ENCODE assay signal across 11 cellular contexts in the genomic region with DNA sequence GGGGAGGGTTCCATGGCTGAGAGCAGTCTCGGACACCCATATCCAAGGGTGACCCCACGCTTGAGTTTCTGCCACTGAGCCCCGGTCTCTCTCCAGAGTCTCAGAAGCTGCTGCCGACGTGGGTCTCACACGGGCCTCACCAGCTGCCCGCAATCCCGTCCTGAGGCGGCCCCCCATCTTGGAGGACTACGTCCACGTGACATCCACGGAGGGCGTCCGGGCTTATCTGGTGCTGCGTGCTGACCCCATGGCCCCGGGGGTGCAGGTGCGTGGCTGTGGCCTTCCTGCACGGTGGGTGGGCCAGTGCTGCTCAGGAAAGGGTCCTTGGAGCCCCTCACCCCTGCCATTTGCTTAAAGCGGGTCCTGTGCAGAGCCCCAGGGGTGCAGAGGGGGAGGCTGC. TPM values are rescaled to one million over a fixed set of nuclear protein-coding genes. Genes with fewer than 3 reads are reported as not detected.
DNase-seq lines count a peak whose midpoint lies in the region; ATAC-seq and TF ChIP-seq lines count a peak whose summit lies in the region.
"Had no signal": no experiment of that assay in that cellular context is flagged by ENCODE, and none has a peak within 500 bp of the region (broad histone marks: within the 10 kb centered on the region; RNA-seq: fewer than 3 reads in every experiment).

No MANE protein-coding gene starts in this region.

- H3K27me3 ChIP-seq in GM23338 (ENCODE audit: insufficient read depth) (no peaks in the 10 kb centered on the region), RWPE2 (ENCODE audit: insufficient read depth, poor library complexity, severe bottlenecking) (no peaks in the 10 kb centered on the region), right cardiac atrium (ENCODE audit: control insufficient read depth, insufficient read depth) (no peaks in the 10 kb centered on the region)
- H3K27me3 ChIP-seq: testis had no signal

- peak overlapping the region; percentile 78; the same call in 2 of the 3 replicates for H3K4me3 Mint-ChIP-seq in GM23338

- H3F3A ChIP-seq in GM23338 (replicated peaks; ENCODE audit: low read depth): no peaks in the 10 kb centered on the region

- H3K4me1 ChIP-seq in GM23338 (ENCODE audit: insufficient read depth) (no peaks in the 10 kb centered on the region), RWPE2 (ENCODE audit: insufficient read depth, poor library complexity, severe bottlenecking) (no peaks in the 10 kb centered on the region), right cardiac atrium (ENCODE audit: control insufficient read depth, insufficient read depth, low read length) (peaks cover 4% of the 10 kb centered on the region)

- DNase-seq in GM23338 (ENCODE audit: low spot score) (no peak), RWPE2 (ENCODE audit: low spot score) (no peak), epithelial cell of proximal tubule (ENCODE audit: low read depth) (no peak), skeletal muscle cell (ENCODE audit: low read depth) (no peak), midbrain (lab: John Stamatoyannopoulos, UW) (no peak), right cardiac atrium (no peak)
- no peak for DNase-seq in stimulated activated CD4-positive, alpha-beta T cell treated with anti-CD3 and anti-CD28 coated beads, Interleukin-15, amount 100 ng/mL, for 24 hours
- DNase-seq: activated naive CD4-positive, alpha-beta T cell; retina; testis had no signal

- H3K4me3 ChIP-seq in GM23338: peak overlapping the region; percentile 83
- H3K4me3 ChIP-seq in RWPE2 (ENCODE audit: severe bottlenecking): peak overlapping the region; percentile 93
- H3K4me3 ChIP-seq in epithelial cell of proximal tubule (ENCODE audit: low read depth, low read length): peak overlapping the region; percentile 81
- peak overlapping the region; percentile 84 for H3K4me3 ChIP-seq in skeletal muscle cell (ENCODE audit: low read depth, low read length)
- H3K4me3 ChIP-seq in right cardiac atrium (ENCODE audit: low read length): no peak overlapping the region

- 87% methylated on average over 19 of the region's 19 CpGs for WGBS in right cardiac atrium

- H3K36me3 ChIP-seq in GM23338 (ENCODE audit: insufficient read depth): no peaks in the 10 kb centered on the region; the same call in 1 of the 2 replicates
- peaks cover 50% of the 10 kb centered on the region for H3K36me3 ChIP-seq in RWPE2 (ENCODE audit: low read depth)

- peaks cover 17% of the 10 kb centered on the region for H3K36me3 Mint-ChIP-seq in GM23338 (ENCODE audit: low read depth)

- TF ChIP-seq CTCF in GM23338 (conservative IDR thresholded peaks at IDR 0.05; ENCODE audit: low read depth in 2 of 2): no peak
- no peak for TF ChIP-seq CTCF in RWPE2 (IDR thresholded peaks at IDR 0.05; ENCODE audit: poor library complexity, severe bottlenecking)
- no peak for TF ChIP-seq CTCF in epithelial cell of proximal tubule (conservative IDR thresholded peaks at IDR 0.05; ENCODE audit: low read depth, low read length)

- no peaks in the 10 kb centered on the region for H3K9me2 ChIP-seq in GM23338 (ENCODE audit: insufficient read depth)

- H3K9me3 ChIP-seq in RWPE2 (ENCODE audit: severe bottlenecking): no peaks in the 10 kb centered on the region
- H3K9me3 ChIP-seq in right cardiac atrium (ENCODE audit: control insufficient read depth, low read length): no peaks in the 10 kb centered on the region
- H3K9me3 ChIP-seq: testis had no signal

- H2AFZ ChIP-seq in GM23338: no peak overlapping the region

- intact Hi-C loops in right cardiac atrium (cut with DNase I): loop anchor here in 3 of 4 donors (5.0 to 10.0 kb wide), 2 partner anchors 75 to 77 kb away; partner anchors contain the start of gene METRN (in 1 of the 3)

- H3K27ac Mint-ChIP-seq in GM23338: no peak overlapping the region

- peaks cover 17% of the 10 kb centered on the region for H3K27me3 Mint-ChIP-seq in GM23338 (ENCODE audit: insufficient read depth, low read depth, poor library complexity)

- H3K9me3 Mint-ChIP-seq in GM23338: no peaks in the 10 kb centered on the region; the same call in 2 of the 3 replicates

- peaks cover 11% of the 10 kb centered on the region; the same call in 1 of the 2 replicates for H3K79me2 ChIP-seq in GM23338 (replicated peaks; ENCODE audit: insufficient read depth)

- peaks cover 10% of the 10 kb centered on the region for H4K20me1 ChIP-seq in GM23338 (replicated peaks; ENCODE audit: insufficient read depth)

- H3K4me1 Mint-ChIP-seq in GM23338: no peaks in the 10 kb centered on the region

- H3K4me2 ChIP-seq in GM23338: peak overlapping the region; percentile 88

- H3K27ac ChIP-seq in GM23338 (ENCODE audit: low read depth) (no peak overlapping the region), RWPE2 (ENCODE audit: poor library complexity, severe bottlenecking) (no peak overlapping the region), right cardiac atrium (ENCODE audit: low read length) (no peak overlapping the region)
- H3K27ac ChIP-seq: testis had no signal

- ATAC-seq in GM23338 (no peak), RWPE2 (ENCODE audit: low read depth) (no peak), right cardiac atrium (no peak)

TF ChIP-seq in GM23338, 12 proteins besides CTCF, POLR2A, EP300 and RAD21 (continues in another document):
- TF ChIP-seq POLR2AphosphoS5 (IDR thresholded peaks at IDR 0.05; ENCODE audit: low read depth) (no peak), JUNB (IDR thresholded peaks at IDR 0.05; ENCODE audit: unreplicated experiment) (no peak), ZNF114 (CRISPR knock-in tag; IDR thresholded peaks at IDR 0.05) (no peak), STAT1 (IDR thresholded peaks at IDR 0.05; ENCODE audit: unreplicated experiment) (no peak), NANOG (IDR thresholded peaks at IDR 0.05; ENCODE audit: borderline replicate concordance) (no peak), EZH2 (IDR thresholded peaks at IDR 0.05; ENCODE audit: low read depth, unreplicated experiment) (no peak), CREB1 (CRISPR knock-in tag; IDR thresholded peaks at IDR 0.05; ENCODE audit: low read depth) (no peak)

RNA-seq across cellular contexts. Expression of gene CHTF18, which starts 1.0 kb away (rescaled TPM):
- 108 and 129 TPM in 2 replicates for total RNA-seq in GM23338 (2014; rRNA removed; shearing (Covaris generic))
- 61.3 and 69.2 TPM in 2 replicates for polyA plus RNA-seq in GM23338 (2016; fragmentation: Nextera tagmentation; extraction: Ambion mirVana)
- total RNA-seq in epithelial cell of proximal tubule: 41.0 and 49.7 TPM in 2 replicates
- 1 to 10 TPM; 4.0 to 6.9 (median 4.9) TPM for total RNA-seq in right cardiac atrium
- 3.4 TPM for polyA plus RNA-seq in right cardiac atrium

RNA-seq across cellular contexts. Expression of gene RPUSD1, which starts 1.3 kb away (rescaled TPM):
- total RNA-seq in GM23338 (2014; rRNA removed; shearing (Covaris generic)): 41.9 and 79.5 TPM in 2 replicates
- polyA plus RNA-seq in GM23338 (2016; fragmentation: Nextera tagmentation; extraction: Ambion mirVana) (19.1 and 20.7 TPM in 2 replicates), right cardiac atrium (11.5 TPM)
- total RNA-seq in epithelial cell of proximal tubule (31.0 and 82.5 TPM in 2 replicates), right cardiac atrium (10 to 100 TPM in 2 of 4 donors, 1 to 10 TPM in 2; 9.3 to 11.8 (median 9.9) TPM)

RNA-seq across cellular contexts. Expression of gene GNG13, which starts 11.1 kb away (rescaled TPM):
- total RNA-seq in GM23338 (2014; rRNA removed; shearing (Covaris generic)): not detected in 2 replicates
- 0.29 and 0.30 TPM in 2 replicates for polyA plus RNA-seq in GM23338 (2016; fragmentation: Nextera tagmentation; extraction: Ambion mirVana)
- total RNA-seq in epithelial cell of proximal tubule: not detected in 2 replicates
- not detected for total RNA-seq in right cardiac atrium
- polyA plus RNA-seq in right cardiac atrium: not detected
- total RNA-seq: frontal cortex, testis had no signal

RNA-seq across cellular contexts. Expression of gene MSLN, which starts 28.9 kb away (rescaled TPM):
- 0.10 TPM in 1 of 2 replicates, not detected in the other for total RNA-seq in GM23338 (2014; rRNA removed; shearing (Covaris generic))
- not detected in 2 replicates for polyA plus RNA-seq in GM23338 (2016; fragmentation: Nextera tagmentation; extraction: Ambion mirVana)
- 8.2 and 29.7 TPM in 2 replicates for total RNA-seq in epithelial cell of proximal tubule
- total RNA-seq in right cardiac atrium: 1 to 10 TPM in 2 of 4 donors, under 1 TPM in 1, not detected in 1; 0.92 to 3.1 (median 1.0) TPM
- not detected for polyA plus RNA-seq in right cardiac atrium
- total RNA-seq: frontal cortex had no signal

RNA-seq across cellular contexts. Expression of gene CIAO3, which starts 48.7 kb away (rescaled TPM):
- total RNA-seq in GM23338 (2014; rRNA removed; shearing (Covaris generic)): 19.2 and 42.3 TPM in 2 replicates
- polyA plus RNA-seq in GM23338 (2016; fragmentation: Nextera tagmentation; extraction: Ambion mirVana): 13.0 and 15.4 TPM in 2 replicates
- 19.3 and 31.4 TPM in 2 replicates for total RNA-seq in epithelial cell of proximal tubule
- 10 to 100 TPM; 21.5 to 31.3 (median 23.4) TPM for total RNA-seq in right cardiac atrium
- polyA plus RNA-seq in right cardiac atrium: 28.2 TPM
